In genomic region chr2:46071074-46071473, GRCh38 we compare ENCODE assay signal across 23 cellular contexts.
"Had no signal": no experiment of that assay in that cellular context is flagged by ENCODE, and none has a peak within 500 bp of the region (broad histone marks: within the 10 kb centered on the region; RNA-seq: fewer than 3 reads in every experiment).

No MANE protein-coding gene starts in this region.

- H3K9me3 Mint-ChIP-seq: naive thymus-derived CD4-positive, alpha-beta T cell; natural killer cell treated with Interleukin-12 subunit alpha and Interleukin-12 subunit beta and Interleukin-15 and Interleukin-18, amount 100 ng/mL, for 72 hours; stimulated activated effector memory CD8-positive, alpha-beta T cell treated with anti-CD3 and anti-CD28 coated beads, Interleukin-12 subunit alpha, Interleukin-12 subunit beta, amount 100 ng/mL, for 72 hours; stimulated activated naive CD8-positive, alpha-beta T cell treated with anti-CD3 and anti-CD28 coated beads, Interleukin-15, Interleukin-2, amounts not matched to agents 100 ng/mL and 50 ng/mL, for 24 hours; type B pancreatic cell had no signal

- ATAC-seq: mucosa of descending colon; naive thymus-derived CD4-positive, alpha-beta T cell; natural killer cell treated with Interleukin-12 subunit alpha and Interleukin-12 subunit beta and Interleukin-15 and Interleukin-18, amount 100 ng/mL, for 72 hours; right cardiac atrium; stimulated activated effector memory CD8-positive, alpha-beta T cell treated with anti-CD3 and anti-CD28 coated beads, Interleukin-12 subunit alpha, Interleukin-12 subunit beta, amount 100 ng/mL, for 72 hours had no signal

- H3K36me3 Mint-ChIP-seq: natural killer cell treated with Interleukin-12 subunit alpha and Interleukin-12 subunit beta and Interleukin-15 and Interleukin-18, amount 100 ng/mL, for 72 hours; stimulated activated effector memory CD8-positive, alpha-beta T cell treated with anti-CD3 and anti-CD28 coated beads, Interleukin-12 subunit alpha, Interleukin-12 subunit beta, amount 100 ng/mL, for 72 hours had no signal

- H3K27ac ChIP-seq: hepatocyte, left ventricle myocardium inferior, ovary, sigmoid colon, spleen, suprapubic skin, thoracic aorta, tibial artery, uterus had no signal

- H3K4me3 ChIP-seq: hepatocyte, left ventricle myocardium inferior, lung, mucosa of descending colon, ovary, sigmoid colon, spleen, suprapubic skin, thoracic aorta, tibial artery, uterus had no signal

- H3K36me3 ChIP-seq: left ventricle myocardium inferior, ovary, sigmoid colon, spleen, suprapubic skin, thoracic aorta, tibial artery, uterus had no signal

- H3K4me3 Mint-ChIP-seq: naive thymus-derived CD4-positive, alpha-beta T cell; natural killer cell treated with Interleukin-12 subunit alpha and Interleukin-12 subunit beta and Interleukin-15 and Interleukin-18, amount 100 ng/mL, for 72 hours; stimulated activated effector memory CD8-positive, alpha-beta T cell treated with anti-CD3 and anti-CD28 coated beads, Interleukin-12 subunit alpha, Interleukin-12 subunit beta, amount 100 ng/mL, for 72 hours; stimulated activated naive CD8-positive, alpha-beta T cell treated with anti-CD3 and anti-CD28 coated beads, Interleukin-15, Interleukin-2, amounts not matched to agents 100 ng/mL and 50 ng/mL, for 24 hours; type B pancreatic cell had no signal

- H3K4me2 ChIP-seq: hepatocyte had no signal

- H3K9me3 ChIP-seq: left ventricle myocardium inferior, mucosa of descending colon, ovary, sigmoid colon, spleen, suprapubic skin, thoracic aorta, tibial artery, uterus had no signal

- H3K27me3 ChIP-seq: hepatocyte, ovary, sigmoid colon, spleen, suprapubic skin, tibial artery, uterus had no signal

- DNase-seq: islet precursor cell; left ventricle myocardium inferior; midbrain; mucosa of descending colon; naive thymus-derived CD4-positive, alpha-beta T cell; ovary; right cardiac atrium; small intestine; spleen; stimulated activated CD4-positive, alpha-beta T cell treated with anti-CD3 and anti-CD28 coated beads, Interleukin-4, amount 100 ng/mL, for 24 hours; stimulated activated naive CD4-positive, alpha-beta T cell; tibial artery; uterus had no signal

- H3K4me1 ChIP-seq: uterus had no signal

- H3K27ac Mint-ChIP-seq: naive thymus-derived CD4-positive, alpha-beta T cell; natural killer cell treated with Interleukin-12 subunit alpha and Interleukin-12 subunit beta and Interleukin-15 and Interleukin-18, amount 100 ng/mL, for 72 hours; progenitor cell of endocrine pancreas; stimulated activated effector memory CD8-positive, alpha-beta T cell treated with anti-CD3 and anti-CD28 coated beads, Interleukin-12 subunit alpha, Interleukin-12 subunit beta, amount 100 ng/mL, for 72 hours; stimulated activated naive CD8-positive, alpha-beta T cell treated with anti-CD3 and anti-CD28 coated beads, Interleukin-15, Interleukin-2, amounts not matched to agents 100 ng/mL and 50 ng/mL, for 24 hours; type B pancreatic cell had no signal

- H3K27me3 Mint-ChIP-seq: naive thymus-derived CD4-positive, alpha-beta T cell; stimulated activated naive CD8-positive, alpha-beta T cell treated with anti-CD3 and anti-CD28 coated beads, Interleukin-15, Interleukin-2, amounts not matched to agents 100 ng/mL and 50 ng/mL, for 24 hours; type B pancreatic cell had no signal

- H2AFZ ChIP-seq: hepatocyte had no signal
